In the genomic region with DNA sequence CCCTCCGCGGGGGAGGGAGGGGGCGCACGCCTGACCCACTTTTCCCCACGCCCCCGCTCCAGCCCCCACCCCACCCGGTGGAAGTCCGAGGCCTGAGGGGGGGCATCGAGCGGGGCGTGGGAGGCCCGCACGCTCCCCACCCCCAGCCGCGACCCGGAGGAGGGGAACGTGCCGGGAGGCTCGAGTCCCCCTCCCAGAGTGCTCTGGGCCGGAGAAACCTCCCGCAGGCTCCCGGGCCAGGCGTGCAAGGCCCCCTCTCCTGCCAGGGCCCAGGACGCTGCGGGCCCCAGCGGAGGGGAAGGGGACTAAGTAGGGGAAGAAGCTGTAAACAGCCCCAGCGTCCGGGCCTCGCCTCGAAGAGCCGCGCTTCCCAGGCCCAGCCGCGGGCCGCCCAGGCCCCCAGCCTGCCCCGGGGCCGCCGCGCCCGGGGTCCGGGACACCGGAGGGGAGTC, we compare ENCODE assay signal across 8 cellular contexts. TPM values are rescaled to one million over a fixed set of nuclear protein-coding genes. Genes with fewer than 3 reads are reported as not detected.
DNase-seq lines count a peak whose midpoint lies in the region; ATAC-seq and TF ChIP-seq lines count a peak whose summit lies in the region.

No MANE protein-coding gene starts in this region.

- H3K36me3 ChIP-seq in heart left ventricle = peaks cover 0 to 14% (median 0%) of the 10 kb centered on the region in 9 donors

- intact Hi-C loops in heart left ventricle (cut with DNase I) = loop anchor here in 2 of 10 donors (5.0 to 10.0 kb wide), 3 partner anchors 43 to 120 kb away; a partner anchor contains a TSS

- TF ChIP-seq POLR2A in heart left ventricle (IDR thresholded peaks at IDR 0.05) = no peak

- no peaks in the 10 kb centered on the region for H3K9me3 ChIP-seq in heart left ventricle

- peak overlapping the region; percentile 59 to 94 (median 88) for H3K27ac ChIP-seq in heart left ventricle

- H3K4me3 Mint-ChIP-seq in activated T-cell treated with anti-CD3 and anti-CD28 coated beads, Interleukin-2, amount 50 U/mL, for 4 hours = peak overlapping the region; percentile 91
- H3K4me3 Mint-ChIP-seq in activated CD4-positive, alpha-beta memory T cell treated with anti-CD3 and anti-CD28 coated beads, Interleukin-2, amount 10 ng/mL, durations not matched to agents 7 days and 5 days = peak overlapping the region; percentile 87

- TF ChIP-seq CTCF in heart left ventricle (IDR thresholded peaks at IDR 0.05) = no peak

- POLR2A ChIA-PET in activated CD4-positive, alpha-beta memory T cell treated with anti-CD3 and anti-CD28 coated beads, Interleukin-2, amount 10 ng/mL, durations not matched to agents 7 days and 5 days (lab: Charles Lee) = interaction anchor here (0.8 to 2.2 kb wide), 10 partner anchors 13 to 474 kb away, joined by 3 to 36 read pairs (median 8); no protein-coding TSS in a partner anchor

- DNase-seq in activated T-cell treated with anti-CD3 and anti-CD28 coated beads, Interleukin-2, amount 50 U/mL, for 4 hours = no peak
- no peak for DNase-seq in activated T-cell treated with anti-CD3 and anti-CD28 coated beads for 4 hours
- DNase-seq in activated CD4-positive, alpha-beta memory T cell treated with anti-CD3 and anti-CD28 coated beads, Interleukin-2, amount 10 ng/mL, durations not matched to agents 7 days and 5 days = peak; percentile 24
- DNase-seq in heart left ventricle = peak in 3 of 5 donors; percentile 8 to 67 (median 23)
- DNase-seq in retina = peak; percentile 73
- no peak for DNase-seq in HPDE6-E6E7 (ENCODE audit: extremely low spot score)
- DNase-seq in NCI-H2107 (lab: John Stamatoyannopoulos, UW) = no peak

- H3K27ac Mint-ChIP-seq in activated CD4-positive, alpha-beta memory T cell treated with anti-CD3 and anti-CD28 coated beads, Interleukin-2, amount 10 ng/mL, durations not matched to agents 7 days and 5 days = peak overlapping the region; percentile 78

- peaks cover 13% of the 10 kb centered on the region for H3K36me3 Mint-ChIP-seq in activated T-cell treated with anti-CD3 and anti-CD28 coated beads, Interleukin-2, amount 50 U/mL, for 4 hours (ENCODE audit: insufficient read depth)
- H3K36me3 Mint-ChIP-seq in activated CD4-positive, alpha-beta memory T cell treated with anti-CD3 and anti-CD28 coated beads, Interleukin-2, amount 10 ng/mL, durations not matched to agents 7 days and 5 days (ENCODE audit: low read depth) = peaks cover 52% of the 10 kb centered on the region

- 0% methylated on average over 22 to 42 of the region's 42 CpGs for WGBS in heart left ventricle, 4 donors

- peak overlapping the region; percentile 68 to 100 (median 96) for H3K4me3 ChIP-seq in heart left ventricle

- peaks cover 12 to 60% (median 38%) of the 10 kb centered on the region in 12 donors for H3K4me1 ChIP-seq in heart left ventricle

- H3K9me3 Mint-ChIP-seq in activated T-cell treated with anti-CD3 and anti-CD28 coated beads, Interleukin-2, amount 50 U/mL, for 4 hours = no peaks in the 10 kb centered on the region
- no peaks in the 10 kb centered on the region for H3K9me3 Mint-ChIP-seq in activated CD4-positive, alpha-beta memory T cell treated with anti-CD3 and anti-CD28 coated beads, Interleukin-2, amount 10 ng/mL, durations not matched to agents 7 days and 5 days

- no peaks in the 10 kb centered on the region for H3K27me3 Mint-ChIP-seq in activated T-cell treated with anti-CD3 and anti-CD28 coated beads, Interleukin-2, amount 50 U/mL, for 4 hours (ENCODE audit: low read depth)
- H3K27me3 Mint-ChIP-seq in activated CD4-positive, alpha-beta memory T cell treated with anti-CD3 and anti-CD28 coated beads, Interleukin-2, amount 10 ng/mL, durations not matched to agents 7 days and 5 days = no peaks in the 10 kb centered on the region

- CTCF ChIA-PET in activated CD4-positive, alpha-beta memory T cell treated with anti-CD3 and anti-CD28 coated beads, Interleukin-2, amount 10 ng/mL, durations not matched to agents 7 days and 5 days (lab: Charles Lee) = interaction anchor here (0.7 to 1.1 kb wide), 3 partner anchors 14 to 50 kb away, joined by 3 to 4 read pairs (median 3); no protein-coding TSS in a partner anchor

- H3K27me3 ChIP-seq in heart left ventricle = no peaks in the 10 kb centered on the region

- peak; percentile 40 to 56 for ATAC-seq in activated T-cell treated with anti-CD3 and anti-CD28 coated beads, Interleukin-2, amount 50 U/mL, for 4 hours
- ATAC-seq in HG03139 (IDR thresholded peaks at IDR 0.05; ENCODE audit: unreplicated experiment) (peak; percentile 10), heart left ventricle (peak in 3 of 4 donors; percentile 30 to 52 (median 41))

- H3K4me1 Mint-ChIP-seq in activated T-cell treated with anti-CD3 and anti-CD28 coated beads, Interleukin-2, amount 50 U/mL, for 4 hours (ENCODE audit: low read depth) = peaks cover 55% of the 10 kb centered on the region
- H3K4me1 Mint-ChIP-seq in activated CD4-positive, alpha-beta memory T cell treated with anti-CD3 and anti-CD28 coated beads, Interleukin-2, amount 10 ng/mL, durations not matched to agents 7 days and 5 days = peaks cover 62% of the 10 kb centered on the region

RNA-seq across cellular contexts. Expression of a gene that starts 0.3 kb away (rescaled TPM):
- 10 to 100 TPM; 41.1 to 47.2 (median 46.6) TPM for total RNA-seq in activated T-cell treated with anti-CD3 and anti-CD28 coated beads, Interleukin-2, amount 50 U/mL, for 4 hours
- total RNA-seq in activated CD4-positive, alpha-beta memory T cell treated with anti-CD3 and anti-CD28 coated beads, Interleukin-2, amount 10 ng/mL, durations not matched to agents 7 days and 5 days = 100 to 1,000 TPM in 1 of 2 experiments, 10 to 100 TPM in 1; 98.2 to 109 TPM
- 10 to 100 TPM; 26.3 to 48.4 (median 32.5) TPM for total RNA-seq in heart left ventricle
- polyA plus RNA-seq in heart left ventricle = 1 to 10 TPM; 5.1 to 7.0 TPM

Comparison
In these comparisons a context has a peak if more than half of its experiments do, and no peak if none do; other contexts are left out.
1. DNase-seq: peak in activated CD4-positive, alpha-beta memory T cell treated with anti-CD3 and anti-CD28 coated beads, Interleukin-2, amount 10 ng/mL, durations not matched to agents 7 days and 5 days (single experiment), heart left ventricle (3 of 5) and retina (single experiment); none in activated T-cell treated with anti-CD3 and anti-CD28 coated beads, Interleukin-2, amount 50 U/mL, for 4 hours (single experiment), activated T-cell treated with anti-CD3 and anti-CD28 coated beads for 4 hours (single experiment), HPDE6-E6E7 (single experiment) and NCI-H2107 (single experiment).
2. Peak in every context shown above with its lines, with median percentiles within 50 percentile points of each other: ATAC-seq.